ENCODE assay signal across 8 cellular contexts in the genomic region with DNA sequence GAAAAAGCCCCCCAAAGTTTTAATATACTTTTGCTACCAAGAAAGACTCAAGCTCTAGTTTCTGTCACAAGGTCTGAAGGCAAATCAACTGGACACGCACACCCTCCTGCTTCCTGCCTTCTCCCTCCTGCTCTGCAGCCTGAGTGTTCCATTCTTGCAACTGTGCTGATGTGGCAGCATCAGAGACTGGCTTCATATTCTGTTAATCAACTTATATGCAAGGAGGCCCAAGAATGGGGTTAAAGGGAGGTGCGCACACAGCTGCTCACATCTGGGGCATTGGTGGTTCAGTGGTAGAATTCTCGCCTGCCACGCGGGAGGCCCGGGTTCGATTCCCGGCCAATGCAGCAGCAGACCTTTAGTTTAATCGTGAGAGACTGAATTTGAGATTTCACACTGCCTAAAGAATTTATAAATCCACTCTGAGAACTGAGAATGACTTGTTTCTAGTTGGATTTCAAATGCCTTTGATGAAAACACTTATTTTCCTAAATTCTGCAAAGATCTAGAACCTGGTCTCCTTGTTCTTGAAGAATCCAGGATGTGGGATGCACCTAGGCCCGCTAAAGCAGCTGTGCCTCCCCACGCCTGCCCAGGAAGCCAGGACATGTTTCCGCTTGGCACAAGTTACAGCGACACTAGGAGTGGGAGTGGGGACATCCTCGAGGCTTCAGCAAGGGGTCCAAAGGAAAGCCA. TPM values are rescaled to one million over a fixed set of nuclear protein-coding genes. Genes with fewer than 3 reads are reported as not detected.
DNase-seq lines count a peak whose midpoint lies in the region; ATAC-seq, FAIRE-seq and TF ChIP-seq lines count a peak whose summit lies in the region.
"Had no signal": no experiment of that assay in that cellular context is flagged by ENCODE, and none has a peak within 500 bp of the region (broad histone marks: within the 10 kb centered on the region; RNA-seq: fewer than 3 reads in every experiment).

No MANE protein-coding gene starts in this region.

- peaks cover 17% of the 10 kb centered on the region for H3K79me2 ChIP-seq in K562 (ENCODE audit: control insufficient read depth, insufficient read depth, low read length)

- peaks cover 2% of the 10 kb centered on the region for H3K9me1 ChIP-seq in K562 (ENCODE audit: control insufficient read depth, insufficient read depth, low read length)

- H3K27ac ChIP-seq in HEK293 (ENCODE audit: extremely low read depth, low read depth, low read length) (no peak overlapping the region), K562 (ENCODE audit: extremely low read depth, low read depth, low read length) (no peak overlapping the region), left ventricle myocardium inferior (replicated peaks) (no peak overlapping the region)

- H3K4me1 ChIP-seq in HEK293 (ENCODE audit: control insufficient read depth, insufficient read depth, low read length) (no peaks in the 10 kb centered on the region), K562 (replicated peaks in 1 of 2; ENCODE audit: control insufficient read depth in 2 of 2, insufficient read depth in 2 of 2, low read length in 2 of 2) (peaks cover 0 to 4% of the 10 kb centered on the region in 2 experiments; a peak in 1 of 5 replicates), left ventricle myocardium inferior (no peaks in the 10 kb centered on the region)

- FAIRE-seq in K562 (lab: Jason Lieb, UNC): no peak

- no peaks in the 10 kb centered on the region for H3K9me3 ChIP-seq in HEK293 (ENCODE audit: control insufficient read depth, insufficient read depth, low read depth, low read length)
- H3K9me3 ChIP-seq in K562 (replicated peaks; ENCODE audit: control insufficient read depth, insufficient read depth, low read depth, low read length): no peaks in the 10 kb centered on the region
- H3K9me3 ChIP-seq in left ventricle myocardium inferior (replicated peaks): no peaks in the 10 kb centered on the region

- no peaks in the 10 kb centered on the region for H3K27me3 ChIP-seq in K562 (ENCODE audit: control insufficient read depth in 2 of 2, insufficient read depth in 2 of 2, low read length in 2 of 2)
- H3K27me3 ChIP-seq in left ventricle myocardium inferior (ENCODE audit: low read depth): no peaks in the 10 kb centered on the region

- POLR2A ChIA-PET in HEK293 (lab: Yijun Ruan, JAX) (no interaction called here), K562 (lab: Yijun Ruan, JAX) (interaction anchor here (1.0 to 1.3 kb wide), 2 partner anchors 10 to 20 kb away, joined by 3 read pairs; no protein-coding TSS in a partner anchor)

- WGBS in K562 (ENCODE audit: insufficient coverage, low coverage, missing lambda C conversion rate): 90% methylated on average over 14 of the region's 14 CpGs

- TF ChIP-seq CTCF in HEK293 (tag by site-specific recombination; IDR thresholded peaks at IDR 0.05): no peak
- TF ChIP-seq CTCF in K562 (IDR thresholded peaks at IDR 0.05 in 2 of 3, conservative IDR thresholded peaks at IDR 0.05 in 1 of 3; ENCODE audit: insufficient read depth in 2 of 3, low read depth in 1 of 3, low read length in 3 of 3): no peak
- TF ChIP-seq CTCF in left ventricle myocardium inferior (IDR thresholded peaks at IDR 0.05; ENCODE audit: borderline replicate concordance): no peak

- peak overlapping the region in 1 of 2 experiments; percentile 62; a peak in 2 of 4 replicates for H3K9ac ChIP-seq in K562 (ENCODE audit: insufficient read depth in 1 of 2, low read depth in 2 of 2, low read length in 2 of 2)

- H3K36me3 ChIP-seq in HEK293 (ENCODE audit: control insufficient read depth in 2 of 2, insufficient read depth in 1 of 2, low read length in 2 of 2): peaks cover 0 to 26% of the 10 kb centered on the region in 2 experiments; a peak in 1 of 3 replicates
- peaks cover 45% of the 10 kb centered on the region; the same call in 2 of the 3 replicates for H3K36me3 ChIP-seq in K562 (ENCODE audit: control insufficient read depth, insufficient read depth, low read length)
- peaks cover 25% of the 10 kb centered on the region for H3K36me3 ChIP-seq in left ventricle myocardium inferior

- no peak overlapping the region for H2AFZ ChIP-seq in K562 (ENCODE audit: low read depth, low read length)

- CTCF ChIA-PET in HEK293 (lab: Yijun Ruan, JAX): interaction anchor here (1.1 kb wide), 1 partner anchor 18 kb away, joined by 5 read pairs; no protein-coding TSS in a partner anchor
- CTCF ChIA-PET in K562 (lab: Yijun Ruan, JAX; ENCODE audit: low intra/inter-chr PET ratio): no interaction called here

- DNase-seq in K562 (ENCODE audit: extremely low read depth in 1 of 4, low spot score in 3 of 4) (no peak), left ventricle myocardium inferior (peak; percentile 53), superior temporal gyrus (ENCODE audit: extremely low spot score) (peak; percentile 16), NCI-H1436 treated with DMSO at 0.1 percent for 48 hours (lab: John Stamatoyannopoulos, UW) (no peak), NCI-H345 (lab: John Stamatoyannopoulos, UW) (no peak), NCI-H2081 (lab: John Stamatoyannopoulos, UW) (no peak)
- DNase-seq: naive B cell had no signal

- peaks cover 28% of the 10 kb centered on the region for H4K20me1 ChIP-seq in K562 (replicated peaks; ENCODE audit: control insufficient read depth, insufficient read depth, low read length)

- in situ Hi-C loops in K562 (cut with MboI): no loop called here

- TF ChIP-seq EP300 in K562 (IDR thresholded peaks at IDR 0.05; ENCODE audit: low read length): no peak

- intact Hi-C loops in K562 (cut with micrococcal nuclease) (no loop called here), left ventricle myocardium inferior (cut with micrococcal nuclease) (no loop called here)

- no peak overlapping the region for H3K4me2 ChIP-seq in K562 (ENCODE audit: insufficient read depth, low read length)

- TF ChIP-seq RAD21 in K562 (CRISPR knock-in tag; conservative IDR thresholded peaks at IDR 0.05 in 1 of 2, IDR thresholded peaks at IDR 0.05 in 1 of 2): no peak

- no peak for ATAC-seq in K562

- H3K4me3 ChIP-seq in HEK293 (ENCODE audit: low read depth, low read length) (no peak overlapping the region), K562 (no peak overlapping the region), left ventricle myocardium inferior (no peak overlapping the region)

- no TSS peak for BruUV-seq in K562 (replicated peaks; lab: Mats Ljungman, UMichigan)

- no peak for TF ChIP-seq POLR2A in K562 (conservative IDR thresholded peaks at IDR 0.05)

TF ChIP-seq in HEK293, 187 proteins besides CTCF, POLR2A, EP300 and RAD21:
- 0 out of 2 replicates have a peak, but pooled peaks have one; percentile 53 for TF ChIP-seq ZNF660 (tag by site-specific recombination; IDR thresholded peaks at IDR 0.05)
- TF ChIP-seq, protein P1, sequence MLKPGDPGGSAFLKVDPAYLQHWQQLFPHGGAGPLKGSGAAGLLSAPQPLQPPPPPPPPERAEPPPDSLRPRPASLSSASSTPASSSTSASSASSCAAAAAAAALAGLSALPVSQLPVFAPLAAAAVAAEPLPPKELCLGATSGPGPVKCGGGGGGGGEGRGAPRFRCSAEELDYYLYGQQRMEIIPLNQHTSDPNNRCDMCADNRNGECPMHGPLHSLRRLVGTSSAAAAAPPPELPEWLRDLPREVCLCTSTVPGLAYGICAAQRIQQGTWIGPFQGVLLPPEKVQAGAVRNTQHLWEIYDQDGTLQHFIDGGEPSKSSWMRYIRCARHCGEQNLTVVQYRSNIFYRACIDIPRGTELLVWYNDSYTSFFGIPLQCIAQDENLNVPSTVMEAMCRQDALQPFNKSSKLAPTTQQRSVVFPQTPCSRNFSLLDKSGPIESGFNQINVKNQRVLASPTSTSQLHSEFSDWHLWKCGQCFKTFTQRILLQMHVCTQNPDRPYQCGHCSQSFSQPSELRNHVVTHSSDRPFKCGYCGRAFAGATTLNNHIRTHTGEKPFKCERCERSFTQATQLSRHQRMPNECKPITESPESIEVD (tag by site-specific recombination; IDR thresholded peaks at IDR 0.05): no peak
- no peak for TF ChIP-seq TCF7L2 (IDR thresholded peaks at IDR 0.05; ENCODE audit: borderline replicate concordance, low read depth, low read length)

RNA-seq across cellular contexts. Expression of a gene that starts 11.6 kb away (rescaled TPM):
- 45.2 and 136 TPM in 2 replicates for total RNA-seq in K562 (2011; cell fraction: chromatin; rRNA removed; ENCODE audit: low replicate concordance)
- total RNA-seq in K562 (2011; cell fraction: nucleolus; rRNA removed): 58.6 and 60.4 TPM in 2 replicates
- 39.1 and 43.8 TPM in 2 replicates for total RNA-seq in K562 (2011; cell fraction: nucleoplasm; rRNA removed)
- total RNA-seq in K562 (2014; rRNA removed) (38.4 and 47.2 TPM in 2 replicates), K562 (2014; rRNA removed; fragmentation: Illumina TruSeq; extraction: Trizol) (8.6 and 12.0 TPM in 2 replicates), K562 (2015; rRNA removed; fragmentation: Illumina TruSeq; extraction: Trizol) (26.6 and 29.4 TPM in 2 replicates), K562 (2021) (36.7 and 41.6 TPM in 2 replicates), left ventricle myocardium inferior (21.0 TPM)
- polyA plus RNA-seq in K562 (2011; rRNA removed) (13.8 and 26.1 TPM in 2 replicates), K562 (2014; fragmentation: Illumina TruSeq; extraction: Trizol) (33.6 and 42.1 TPM in 2 replicates), K562 (2014; fragmentation: Nextera tagmentation; extraction: Ambion mirVana) (1 to 10 TPM; 1.3 to 3.3 TPM), K562 (2014; rRNA removed) (27.0 and 31.3 TPM in 2 replicates)
- 19.2 and 38.0 TPM in 2 replicates for polyA plus RNA-seq in K562 (2011; cell fraction: cytosol; rRNA removed)
- polyA plus RNA-seq in K562 (2011; cell fraction: nucleus; rRNA removed): 25.6 and 51.5 TPM in 2 replicates
- 39.3 and 41.6 TPM in 2 replicates for polyA plus RNA-seq in K562 (2012)
- polyA minus RNA-seq in K562 (2011; rRNA and poly(A)+ RNA removed): 17.6 and 24.3 TPM in 2 replicates
- 27.8 and 38.5 TPM in 2 replicates for polyA minus RNA-seq in K562 (2011; cell fraction: cytosol; rRNA and poly(A)+ RNA removed)
- polyA minus RNA-seq in K562 (2011; cell fraction: nucleus; rRNA and poly(A)+ RNA removed): 21.9 and 23.3 TPM in 2 replicates

Comparison
In these comparisons a context has a peak if more than half of its experiments do, and no peak if none do; other contexts are left out.
1. DNase-seq: peak in left ventricle myocardium inferior (single experiment) and superior temporal gyrus (single experiment); none in K562 (0 of 4), NCI-H1436 treated with DMSO at 0.1 percent for 48 hours (single experiment), NCI-H345 (single experiment) and NCI-H2081 (0 of 2).